10 cellular contexts compared by ENCODE assay signal in genomic region chr10:22849077-22849810, GRCh38.
DNase-seq lines count a peak whose midpoint lies in the region; ATAC-seq and TF ChIP-seq lines count a peak whose summit lies in the region.
"Had no signal": no experiment of that assay in that cellular context is flagged by ENCODE, and none has a peak within 500 bp of the region (broad histone marks: within the 10 kb centered on the region; RNA-seq: fewer than 3 reads in every experiment).

No MANE protein-coding gene starts in this region.

- H3K9me3 ChIP-seq in right atrium auricular region: no peaks in the 10 kb centered on the region

- no peak overlapping the region for H3K27ac Mint-ChIP-seq in glutamatergic neuron (ENCODE audit: unreplicated experiment)
- no peak overlapping the region for H3K27ac Mint-ChIP-seq in progenitor cell of endocrine pancreas

- TF ChIP-seq CTCF in right atrium auricular region (IDR thresholded peaks at IDR 0.05) (no peak), retinal pigment epithelial cell (conservative IDR thresholded peaks at IDR 0.05; ENCODE audit: low read depth, low read length) (no peak), glutamatergic neuron (IDR thresholded peaks at IDR 0.05; ENCODE audit: partially characterized antibody, unreplicated experiment) (no peak), progenitor cell of endocrine pancreas (IDR thresholded peaks at IDR 0.05; ENCODE audit: unreplicated experiment) (no peak)

- H3K27ac ChIP-seq in angular gyrus (ENCODE audit: low read depth, low read length) (peak overlapping the region; percentile 99), right atrium auricular region (peak overlapping the region; percentile 88 to 94)

- H3K4me1 ChIP-seq in right atrium auricular region: peaks cover 0 to 28% of the 10 kb centered on the region in 2 donors

- no peaks in the 10 kb centered on the region for H3K27me3 ChIP-seq in right atrium auricular region

- no peaks in the 10 kb centered on the region for H3K36me3 ChIP-seq in right atrium auricular region

- no peaks in the 10 kb centered on the region for H3K4me1 Mint-ChIP-seq in glutamatergic neuron (ENCODE audit: low read depth, unreplicated experiment)
- H3K4me1 Mint-ChIP-seq in progenitor cell of endocrine pancreas (ENCODE audit: low read depth): peaks cover 2% of the 10 kb centered on the region

- H3K9me3 Mint-ChIP-seq in glutamatergic neuron (ENCODE audit: unreplicated experiment) (peaks cover 1% of the 10 kb centered on the region), progenitor cell of endocrine pancreas (ENCODE audit: low read depth) (no peaks in the 10 kb centered on the region)

- ATAC-seq in GM18868 (IDR thresholded peaks at IDR 0.05; ENCODE audit: unreplicated experiment): peak; percentile 57

- peaks cover 2% of the 10 kb centered on the region for H3K27me3 Mint-ChIP-seq in glutamatergic neuron (ENCODE audit: unreplicated experiment)
- no peaks in the 10 kb centered on the region for H3K27me3 Mint-ChIP-seq in progenitor cell of endocrine pancreas

- DNase-seq in right atrium auricular region (ENCODE audit: low spot score) (peak; percentile 92), retinal pigment epithelial cell (ENCODE audit: low read depth) (peak; percentile 91), glutamatergic neuron (no peak), NCI-H1417 treated with DMSO at 0.1 percent for 48 hours (lab: John Stamatoyannopoulos, UW) (no peak), progenitor cell of endocrine pancreas (ENCODE audit: low spot score, unreplicated experiment) (no peak), NAMALWA (ENCODE audit: low spot score) (no peak)
- DNase-seq: effector CD8-positive, alpha-beta T cell; NCI-H187 had no signal

- no peak overlapping the region for H3K4me3 Mint-ChIP-seq in glutamatergic neuron (ENCODE audit: unreplicated experiment)
- H3K4me3 Mint-ChIP-seq in progenitor cell of endocrine pancreas (ENCODE audit: low read depth): no peak overlapping the region

- no peaks in the 10 kb centered on the region for H3K36me3 Mint-ChIP-seq in glutamatergic neuron (ENCODE audit: unreplicated experiment)
- no peaks in the 10 kb centered on the region for H3K36me3 Mint-ChIP-seq in progenitor cell of endocrine pancreas (ENCODE audit: insufficient read depth)

- H3K4me3 ChIP-seq in right atrium auricular region: peak overlapping the region; percentile 1 to 14
- no peak overlapping the region for H3K4me3 ChIP-seq in retinal pigment epithelial cell (ENCODE audit: low read length)

Comparison
In these comparisons a context has a peak if more than half of its experiments do, and no peak if none do; other contexts are left out.
1. DNase-seq: peak in right atrium auricular region (single experiment) and retinal pigment epithelial cell (single experiment); none in glutamatergic neuron (single experiment), NCI-H1417 treated with DMSO at 0.1 percent for 48 hours (single experiment), progenitor cell of endocrine pancreas (single experiment) and NAMALWA (single experiment).